1 cellular context compared by ENCODE assay signal in genomic region chr1:53220171-53220961, GRCh38.
TF ChIP-seq lines count a peak whose summit lies in the region.

TSS of gene CZIB (minus strand) at chr1:53220634. CDS start at chr1:53220575, 59 bp downstream.

TF ChIP-seq in HEK293, 187 proteins besides CTCF, POLR2A, EP300 and RAD21 (continued from another document):
- TF ChIP-seq HIC1 (tag by site-specific recombination; IDR thresholded peaks at IDR 0.05) (peak; percentile 97), ZNF223 (tag by site-specific recombination; IDR thresholded peaks at IDR 0.05) (no peak), ZNF629 (tag by site-specific recombination; IDR thresholded peaks at IDR 0.05) (peak; percentile 93), ZNF792 (tag by site-specific recombination; IDR thresholded peaks at IDR 0.05) (peak; percentile 87), ZNF555 (tag by site-specific recombination; conservative IDR thresholded peaks at IDR 0.05) (no peak), KLF17 (tag by site-specific recombination; IDR thresholded peaks at IDR 0.05) (peak; percentile 92), ZNF214 (tag by site-specific recombination; IDR thresholded peaks at IDR 0.05; ENCODE audit: borderline replicate concordance) (no peak), ZNF571 (tag by site-specific recombination; IDR thresholded peaks at IDR 0.05) (no peak), ELK4 (IDR thresholded peaks at IDR 0.05; ENCODE audit: borderline replicate concordance, low read depth, low read length) (no peak), ZNF514 (tag by site-specific recombination; IDR thresholded peaks at IDR 0.05) (no peak), GLIS2 (tag by site-specific recombination; IDR thresholded peaks at IDR 0.05) (peak; percentile 100), PRDM1 (tag by site-specific recombination; IDR thresholded peaks at IDR 0.05) (no peak), ZNF114 (tag by site-specific recombination; IDR thresholded peaks at IDR 0.05) (no peak), ZNF146 (tag by site-specific recombination; IDR thresholded peaks at IDR 0.05) (peak; percentile 60; the same call in 1 of the 2 replicates), AEBP2 (tag by site-specific recombination; IDR thresholded peaks at IDR 0.05; ENCODE audit: borderline replicate concordance) (peak; percentile 22; the same call in 1 of the 2 replicates), TCF7L2 (IDR thresholded peaks at IDR 0.05; ENCODE audit: borderline replicate concordance, low read depth, low read length) (no peak), MYNN (tag by site-specific recombination; IDR thresholded peaks at IDR 0.05; ENCODE audit: borderline replicate concordance) (peak; percentile 64; the same call in 1 of the 2 replicates), WT1 (tag by site-specific recombination; IDR thresholded peaks at IDR 0.05) (peak; percentile 87), SP2 (tag by site-specific recombination; IDR thresholded peaks at IDR 0.05) (peak; percentile 93), ZNF280C (tag by site-specific recombination; IDR thresholded peaks at IDR 0.05) (no peak), ZNF362 (tag by site-specific recombination; IDR thresholded peaks at IDR 0.05) (no peak), GLI2 (tag by site-specific recombination; IDR thresholded peaks at IDR 0.05; ENCODE audit: borderline replicate concordance, low read depth) (no peak), ZBTB1 (tag by site-specific recombination; IDR thresholded peaks at IDR 0.05) (no peak), SCRT2 (tag by site-specific recombination; IDR thresholded peaks at IDR 0.05) (peak; percentile 73), ZNF768 (tag by site-specific recombination; IDR thresholded peaks at IDR 0.05) (no peak; the same call in 1 of the 2 replicates), ZBTB8A (tag by site-specific recombination; IDR thresholded peaks at IDR 0.05) (peak; percentile 98), ZBTB44 (tag by site-specific recombination; IDR thresholded peaks at IDR 0.05) (0 out of 2 replicates have a peak, but pooled peaks have one; percentile 25), ZSCAN23 (tag by site-specific recombination; IDR thresholded peaks at IDR 0.05) (peak; percentile 95; the same call in 1 of the 2 replicates), ZNF416 (tag by site-specific recombination; IDR thresholded peaks at IDR 0.05) (no peak), REPIN1 (tag by site-specific recombination; IDR thresholded peaks at IDR 0.05; ENCODE audit: low read depth) (peak; percentile 79; the same call in 1 of the 2 replicates), ZNF311 (tag by site-specific recombination; IDR thresholded peaks at IDR 0.05; ENCODE audit: borderline replicate concordance) (no peak), ZNF692 (tag by site-specific recombination; IDR thresholded peaks at IDR 0.05) (peak; percentile 92), ZNF76 (tag by site-specific recombination; IDR thresholded peaks at IDR 0.05; ENCODE audit: borderline replicate concordance, low read depth) (peak; percentile 81), ZFP3 (tag by site-specific recombination; IDR thresholded peaks at IDR 0.05; ENCODE audit: low read depth) (no peak), KLF1 (tag by site-specific recombination; IDR thresholded peaks at IDR 0.05) (peak; percentile 80), PRDM2 (tag by site-specific recombination; IDR thresholded peaks at IDR 0.05; ENCODE audit: borderline replicate concordance) (no peak), ZNF394 (tag by site-specific recombination; IDR thresholded peaks at IDR 0.05; ENCODE audit: borderline replicate concordance) (peak; percentile 64; the same call in 1 of the 2 replicates)
TF ChIP-seq in HEK293: peak in this region for 89.
